Comparison of ENCODE assay signal across 33 cellular contexts in the genomic region with DNA sequence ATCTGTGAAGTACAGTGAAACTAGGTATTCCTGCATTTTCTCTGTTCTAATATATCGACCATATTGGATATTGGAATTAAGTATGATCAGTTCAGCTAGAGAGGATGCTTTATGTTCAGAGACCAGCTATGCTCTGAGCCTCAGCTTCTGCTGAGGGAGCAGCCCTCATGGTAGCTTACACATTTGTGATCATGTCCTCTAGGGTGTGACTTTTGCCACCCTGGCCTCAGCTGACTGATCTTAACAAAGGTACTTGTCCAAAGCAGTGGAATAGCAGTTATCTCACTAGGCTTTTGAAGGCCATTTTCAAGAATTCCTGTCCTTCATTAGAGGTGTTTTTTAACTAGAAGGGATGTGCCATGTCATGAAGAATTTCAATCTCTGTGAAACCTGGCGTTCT.
"Had no signal": no experiment of that assay in that cellular context is flagged by ENCODE, and none has a peak within 500 bp of the region (broad histone marks: within the 10 kb centered on the region; RNA-seq: fewer than 3 reads in every experiment).

No MANE protein-coding gene starts in this region.

- H3K9me3 ChIP-seq: adrenal gland, body of pancreas, breast epithelium had no signal

- H3K36me3 ChIP-seq: adrenal gland, brain microvascular endothelial cell, breast epithelium had no signal

- H3K4me1 ChIP-seq: breast epithelium had no signal

- H3K4me3 ChIP-seq: adrenal gland, body of pancreas, breast epithelium had no signal

- H3K27ac ChIP-seq: adrenal gland, body of pancreas, brain microvascular endothelial cell, breast epithelium, VCaP had no signal

- DNase-seq: activated B cell treated with CpG ODN at 0.5 μM for 24 hours; activated CD4-positive, alpha-beta memory T cell treated with anti-CD3 and anti-CD28 coated beads for 36 hours; activated CD4-positive, alpha-beta T cell treated with anti-CD3 and anti-CD28 coated beads for 4 hours; activated CD4-positive, alpha-beta T cell treated with anti-CD3 and anti-CD28 coated beads, Interleukin-2, amount 10 ng/mL, durations not matched to agents 24 days and 14 days; activated CD4-positive, alpha-beta T cell treated with anti-CD3 and anti-CD28 coated beads, Interleukin-2, amount 50 U/mL, for 1 hour; activated CD4-positive, alpha-beta T cell treated with anti-CD3 and anti-CD28 coated beads, Interleukin-2, amount 50 U/mL, for 4 hours; activated CD4-positive, CD25-positive, alpha-beta regulatory T cell treated with anti-CD3 and anti-CD28 coated beads, Interleukin-2, amount 50 U/mL, for 72 hours; activated CD8-positive, alpha-beta memory T cell treated with anti-CD3 and anti-CD28 coated beads, Interleukin-2, amount 50 U/mL, for 4 hours; activated CD8-positive, alpha-beta T cell treated with anti-CD3 and anti-CD28 coated beads for 36 hours; activated effector memory CD4-positive, alpha-beta T cell treated with anti-CD3 and anti-CD28 coated beads, Interleukin-2, amount 50 U/mL, for 16 hours; activated gamma-delta T cell treated with Interleukin-2 at 50 U/mL for 16 hours; activated naive CD4-positive, alpha-beta T cell; activated naive CD4-positive, alpha-beta T cell treated with anti-CD3 and anti-CD28 coated beads for 36 hours; activated naive CD4-positive, alpha-beta T cell treated with anti-CD3 and anti-CD28 coated beads, Interleukin-2, amount 50 U/mL, for 16 hours; activated naive CD8-positive, alpha-beta T cell treated with anti-CD3 and anti-CD28 coated beads for 36 hours; activated T-cell treated with anti-CD3 and anti-CD28 coated beads for 4 hours; activated T-cell treated with anti-CD3 and anti-CD28 coated beads, Interleukin-2, amount 50 U/mL, for 1 hour; activated T-cell treated with anti-CD3 and anti-CD28 coated beads, Interleukin-2, amount 50 U/mL, for 4 hours; activated T-cell treated with anti-CD3 and anti-CD28 coated beads, Interleukin-2, amount 50 U/mL, for 72 hours; adrenal gland; amniotic stem cell; aorta; body of pancreas; brain microvascular endothelial cell; central memory CD4-positive, alpha-beta T cell; T-helper 2 cell; T-helper 9 cell had no signal

- FAIRE-seq: astrocyte, TTC549 had no signal

- H3K27me3 ChIP-seq: adrenal gland, body of pancreas, brain microvascular endothelial cell, breast epithelium had no signal

- ATAC-seq: activated CD8-positive, alpha-beta T cell treated with anti-CD3 and anti-CD28 coated beads for 36 hours; activated naive CD4-positive, alpha-beta T cell treated with anti-CD3 and anti-CD28 coated beads, Interleukin-2, amount 50 U/mL, for 72 hours; activated T-cell treated with anti-CD3 and anti-CD28 coated beads, Interleukin-2, amount 50 U/mL, for 4 hours; activated T-cell treated with anti-CD3 and anti-CD28 coated beads, Interleukin-2, amount 50 U/mL, for 72 hours; activated T-helper 17 cell treated with anti-CD3 and anti-CD28 coated beads, Interleukin-2, amount 50 U/mL, for 72 hours; body of pancreas had no signal
